ENCODE assay signal across 18 cellular contexts in the genomic region with DNA sequence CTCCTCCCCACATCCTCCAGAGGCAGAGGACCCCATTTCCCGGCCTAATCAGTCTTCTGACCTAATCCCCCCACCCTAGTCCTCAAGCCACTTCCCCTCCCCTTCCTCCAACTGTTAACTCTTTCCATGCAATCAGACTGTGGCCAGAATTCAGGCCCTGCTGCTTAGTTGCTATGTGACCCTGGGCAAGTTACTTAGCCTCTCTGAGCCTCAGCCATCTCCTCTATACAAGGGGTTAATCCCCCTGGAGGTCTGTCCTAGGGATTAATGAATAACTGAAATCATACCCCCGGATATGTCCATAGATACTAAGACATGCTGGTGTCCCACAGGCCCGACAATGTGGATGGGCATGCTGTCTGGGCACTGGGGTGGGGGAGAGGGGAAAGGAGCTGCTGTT. TPM values are rescaled to one million over a fixed set of nuclear protein-coding genes. Genes with fewer than 3 reads are reported as not detected.
DNase-seq lines count a peak whose midpoint lies in the region; TF ChIP-seq lines count a peak whose summit lies in the region.
"Had no signal": no experiment of that assay in that cellular context is flagged by ENCODE, and none has a peak within 500 bp of the region (broad histone marks: within the 10 kb centered on the region; RNA-seq: fewer than 3 reads in every experiment).

No MANE protein-coding gene starts in this region.

- no peaks in the 10 kb centered on the region for H3K9me3 Mint-ChIP-seq in activated CD4-positive, alpha-beta T cell treated with anti-CD3 and anti-CD28 coated beads, Interleukin-2, amount 10 ng/mL, durations not matched to agents 24 days and 14 days
- H3K9me3 Mint-ChIP-seq: HFFc6 had no signal

- H3K4me1 Mint-ChIP-seq in activated CD4-positive, alpha-beta T cell treated with anti-CD3 and anti-CD28 coated beads, Interleukin-2, amount 10 ng/mL, durations not matched to agents 24 days and 14 days = peaks cover 6% of the 10 kb centered on the region

- no peaks in the 10 kb centered on the region for H3K79me1 ChIP-seq in trophoblast cell (ENCODE audit: low read length)

- no peak overlapping the region for H2BK12ac ChIP-seq in trophoblast cell (ENCODE audit: low read length)

- peaks cover 14% of the 10 kb centered on the region for H3K79me2 ChIP-seq in trophoblast cell (ENCODE audit: control insufficient read depth, insufficient read depth, low read length, poor library complexity)

- H4K8ac ChIP-seq in trophoblast cell (ENCODE audit: low read depth, low read length) = no peak overlapping the region

- TF ChIP-seq CTCF in ascending aorta (IDR thresholded peaks at IDR 0.05) = no peak
- TF ChIP-seq CTCF in tibial artery (IDR thresholded peaks at IDR 0.05) = no peak

- H3K9ac ChIP-seq in NT2/D1 (ENCODE audit: insufficient read length, low read depth) (peak overlapping the region; percentile 1), trophoblast cell (ENCODE audit: low read length) (no peak overlapping the region)
- H3K9ac ChIP-seq: KMS-11 had no signal

- no peak overlapping the region for H3K18ac ChIP-seq in trophoblast cell (ENCODE audit: low read length)

- H2AFZ ChIP-seq in trophoblast cell (ENCODE audit: insufficient read depth, low read length, poor library complexity) = no peak overlapping the region
- H2AFZ ChIP-seq: PC-9 had no signal

- no peak overlapping the region for H2AK5ac ChIP-seq in trophoblast cell (ENCODE audit: low read length)

- H3K4me1 ChIP-seq in NT2/D1 (ENCODE audit: insufficient read depth, insufficient read length) (peaks cover 25% of the 10 kb centered on the region), ascending aorta (peaks cover 11 to 53% of the 10 kb centered on the region in 2 donors), trophoblast cell (ENCODE audit: control insufficient read depth in 1 of 2, insufficient read depth in 2 of 2, low read length in 2 of 2) (peaks cover 2% of the 10 kb centered on the region in 2 experiments), tibial artery (peaks cover 7 to 89% (median 64%) of the 10 kb centered on the region in 4 donors)
- H3K4me1 ChIP-seq in effector memory CD4-positive, alpha-beta T cell (ENCODE audit: control insufficient read depth, insufficient read depth, low read length, poor library complexity, severe bottlenecking) = no peaks in the 10 kb centered on the region

- H4K12ac ChIP-seq in trophoblast cell (ENCODE audit: low read depth, low read length) = no peak overlapping the region

- no peak overlapping the region for H3K14ac ChIP-seq in trophoblast cell (ENCODE audit: low read length)

- H3K23ac ChIP-seq in trophoblast cell (ENCODE audit: low read length) = no peak overlapping the region

- H2BK120ac ChIP-seq in trophoblast cell (ENCODE audit: insufficient read depth, low read length, poor library complexity) = no peak overlapping the region

- no peaks in the 10 kb centered on the region for H3K27me3 Mint-ChIP-seq in activated CD4-positive, alpha-beta T cell treated with anti-CD3 and anti-CD28 coated beads, Interleukin-2, amount 10 ng/mL, durations not matched to agents 24 days and 14 days

- no peak overlapping the region for H3K4me2 ChIP-seq in trophoblast cell (ENCODE audit: low read length)
- H3K4me2 ChIP-seq: KMS-11, PC-9 had no signal

- H2BK5ac ChIP-seq in trophoblast cell (ENCODE audit: low read depth, low read length, poor library complexity) = no peak overlapping the region

- no CpG with 5 or more reads among the region's 3 CpGs for WGBS in trophoblast cell (ENCODE audit: extremely low coverage, insufficient coverage, insufficient read length)

- H4K91ac ChIP-seq in trophoblast cell (ENCODE audit: low read depth, low read length) = no peak overlapping the region

- no peak overlapping the region for H3K27ac Mint-ChIP-seq in activated CD4-positive, alpha-beta T cell treated with anti-CD3 and anti-CD28 coated beads, Interleukin-2, amount 10 ng/mL, durations not matched to agents 24 days and 14 days
- H3K27ac Mint-ChIP-seq: HFFc6 had no signal

- intact Hi-C loops in ascending aorta (cut with DNase I) = no loop called here
- intact Hi-C loops in tibial artery (cut with DNase I; ENCODE audit: low total_unique reads) = no loop called here
- intact Hi-C loops in activated CD4-positive, alpha-beta T cell treated with anti-CD3 and anti-CD28 coated beads, Interleukin-2, amount 10 ng/mL, durations not matched to agents 24 days and 14 days (cut with micrococcal nuclease) = no loop called here

- H3K36me3 Mint-ChIP-seq in activated CD4-positive, alpha-beta T cell treated with anti-CD3 and anti-CD28 coated beads, Interleukin-2, amount 10 ng/mL, durations not matched to agents 24 days and 14 days (ENCODE audit: low read depth) = peaks cover 13% of the 10 kb centered on the region

- H3K4me3 ChIP-seq in NT2/D1 (ENCODE audit: insufficient read length, low read depth) (no peak overlapping the region), ascending aorta (no peak overlapping the region), trophoblast cell (ENCODE audit: low read depth, low read length) (no peak overlapping the region), tibial artery (no peak overlapping the region)
- no peak overlapping the region for H3K4me3 ChIP-seq in effector memory CD4-positive, alpha-beta T cell (ENCODE audit: insufficient read depth, low read depth, low read length, poor library complexity, severe bottlenecking)
- H3K4me3 ChIP-seq: PC-9, SJSA1 had no signal

- H3K36me3 ChIP-seq in NT2/D1 (ENCODE audit: insufficient read depth, insufficient read length, low read length) = peaks cover 78% of the 10 kb centered on the region
- no peaks in the 10 kb centered on the region for H3K36me3 ChIP-seq in ascending aorta
- H3K36me3 ChIP-seq in trophoblast cell (ENCODE audit: control insufficient read depth in 1 of 2, insufficient read depth in 2 of 2, low read length in 2 of 2) = peaks cover 40 to 43% of the 10 kb centered on the region in 2 experiments
- H3K36me3 ChIP-seq in tibial artery = peaks cover 0 to 9% (median 0%) of the 10 kb centered on the region in 3 donors
- H3K36me3 ChIP-seq in effector memory CD4-positive, alpha-beta T cell (ENCODE audit: control insufficient read depth, insufficient read depth, low read length) = no peaks in the 10 kb centered on the region

- peak overlapping the region; percentile 31 for H3K4ac ChIP-seq in trophoblast cell (ENCODE audit: low read depth, low read length)

- H3K27me3 ChIP-seq in NT2/D1 (ENCODE audit: insufficient read depth, insufficient read length) = no peaks in the 10 kb centered on the region
- no peaks in the 10 kb centered on the region for H3K27me3 ChIP-seq in ascending aorta
- H3K27me3 ChIP-seq in trophoblast cell (ENCODE audit: insufficient read depth, low read length) = no peaks in the 10 kb centered on the region
- no peaks in the 10 kb centered on the region for H3K27me3 ChIP-seq in tibial artery
- no peaks in the 10 kb centered on the region for H3K27me3 ChIP-seq in effector memory CD4-positive, alpha-beta T cell (replicated peaks; ENCODE audit: control insufficient read depth, insufficient read depth, low read length, poor library complexity, severe bottlenecking)
- H3K27me3 ChIP-seq: SJSA1 had no signal

- H3K4me3 Mint-ChIP-seq in activated CD4-positive, alpha-beta T cell treated with anti-CD3 and anti-CD28 coated beads, Interleukin-2, amount 10 ng/mL, durations not matched to agents 24 days and 14 days = no peak overlapping the region
- H3K4me3 Mint-ChIP-seq: HFFc6 had no signal

- DNase-seq in NT2/D1 (ENCODE audit: low read depth, low spot score) = no peak
- no peak for DNase-seq in ascending aorta (ENCODE audit: low spot score in 2 of 2)
- no peak for DNase-seq in trophoblast cell
- no peak for DNase-seq in tibial artery
- no peak for DNase-seq in effector memory CD4-positive, alpha-beta T cell
- no peak for DNase-seq in NCI-H1930 (lab: John Stamatoyannopoulos, UW)
- no peak for DNase-seq in activated CD4-positive, alpha-beta T cell treated with anti-CD3 and anti-CD28 coated beads, Interleukin-2, amount 10 ng/mL, durations not matched to agents 24 days and 14 days
- DNase-seq: C1 segment of cervical spinal cord, HFFc6, NCI-H1417, NCI-H187, NCI-H226, NCI-H524, NCI-H82, PC-9 had no signal

- H3K27ac ChIP-seq in ascending aorta (peak overlapping the region; percentile 86 to 96), trophoblast cell (ENCODE audit: low read depth, low read length) (no peak overlapping the region), tibial artery (peak overlapping the region; percentile 84 to 97)
- no peak overlapping the region for H3K27ac ChIP-seq in effector memory CD4-positive, alpha-beta T cell (ENCODE audit: insufficient read depth, low read length, poor library complexity, severe bottlenecking)
- H3K27ac ChIP-seq: KMS-11, PC-9, SJSA1 had no signal

- H3K9me3 ChIP-seq in NT2/D1 (ENCODE audit: insufficient read depth, low read length) (no peaks in the 10 kb centered on the region), ascending aorta (no peaks in the 10 kb centered on the region), trophoblast cell (ENCODE audit: insufficient read depth, low read depth, low read length) (no peaks in the 10 kb centered on the region), tibial artery (no peaks in the 10 kb centered on the region)
- no peaks in the 10 kb centered on the region for H3K9me3 ChIP-seq in effector memory CD4-positive, alpha-beta T cell (ENCODE audit: control insufficient read depth, low read length)
- H3K9me3 ChIP-seq: SJSA1 had no signal

RNA-seq across cellular contexts. Expression of a gene that starts 18.3 kb away (rescaled TPM):
- total RNA-seq in ascending aorta = 205 TPM
- polyA plus RNA-seq in trophoblast cell (2013) = 37.4 and 37.5 TPM in 2 replicates
- total RNA-seq in activated CD4-positive, alpha-beta T cell treated with anti-CD3 and anti-CD28 coated beads, Interleukin-2, amount 10 ng/mL, durations not matched to agents 24 days and 14 days = 33.9 and 34.7 TPM in 2 replicates

RNA-seq across cellular contexts. Expression of a gene that starts 49.3 kb away (rescaled TPM):
- 10.4 TPM for total RNA-seq in ascending aorta
- polyA plus RNA-seq in trophoblast cell (2013) = 0.04 TPM in 1 of 2 replicates, not detected in the other
- 0.19 and 0.21 TPM in 2 replicates for total RNA-seq in activated CD4-positive, alpha-beta T cell treated with anti-CD3 and anti-CD28 coated beads, Interleukin-2, amount 10 ng/mL, durations not matched to agents 24 days and 14 days
- total RNA-seq: A673, HFFc6, PC-9, SJSA1 had no signal

Comparison
In these comparisons a context has a peak if more than half of its experiments do, and no peak if none do; other contexts are left out.
1. H3K27ac ChIP-seq: peak in ascending aorta (2 of 2) and tibial artery (2 of 2); none in trophoblast cell (single experiment) and effector memory CD4-positive, alpha-beta T cell (single experiment).